ENCODE assay signal across 8 cellular contexts in the genomic region with DNA sequence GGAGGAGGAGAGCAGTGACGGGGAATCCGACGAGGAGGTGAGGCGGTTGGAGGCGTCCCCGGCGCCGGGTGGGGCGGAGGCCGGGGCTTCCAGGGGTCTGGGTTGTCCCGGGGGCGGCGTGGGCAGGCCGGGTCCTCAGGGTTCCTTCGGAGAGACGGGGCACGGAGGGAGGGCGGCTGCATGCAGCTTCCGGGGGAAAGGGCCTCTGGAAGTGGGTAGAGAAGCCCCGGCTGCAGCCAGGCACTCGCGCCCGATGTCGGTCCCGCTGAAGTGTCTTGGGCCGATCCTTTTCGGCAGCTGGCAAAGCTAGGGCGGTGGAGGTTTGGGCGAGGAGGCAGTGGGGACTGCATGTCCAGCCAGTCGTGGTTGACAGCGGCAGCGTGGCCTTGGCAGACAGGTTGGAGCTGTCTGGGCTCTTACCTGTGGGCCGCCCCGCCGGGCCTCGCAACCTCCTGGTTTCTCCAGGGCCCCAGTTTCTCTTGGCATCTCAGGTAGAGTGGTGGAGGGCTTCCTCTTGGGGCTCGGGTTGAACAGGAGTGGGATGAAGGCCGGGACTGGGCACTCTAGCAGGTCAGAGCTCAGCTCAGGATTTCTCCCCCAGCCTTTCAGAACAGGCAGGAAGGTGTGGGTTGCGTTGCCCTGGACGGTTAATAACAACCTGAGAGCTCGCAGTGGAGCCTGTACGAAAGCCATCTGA. TPM values are rescaled to one million over a fixed set of nuclear protein-coding genes. Genes with fewer than 3 reads are reported as not detected.
A peak's percentile ranks its signal among the peaks of the same experiment; 100 is the strongest.
DNase-seq lines count a peak whose midpoint lies in the region; ATAC-seq and TF ChIP-seq lines count a peak whose summit lies in the region.

No MANE protein-coding gene starts in this region.

- DNase-seq in DND-41: peak; percentile 65
- peak; percentile 18 for DNase-seq in choroid plexus epithelial cell (ENCODE audit: low read depth)
- DNase-seq in lower leg skin (ENCODE audit: low spot score in 2 of 2): no peak
- peak in 5 of 6 experiments; percentile 19 to 62 (median 45) for DNase-seq in stimulated activated naive CD4-positive, alpha-beta T cell (lab: John Stamatoyannopoulos, UW)
- no peak for DNase-seq in COR-L47 (lab: John Stamatoyannopoulos, UW)

- 2% methylated on average over 31 to 37 of the region's 42 CpGs for WGBS in lower leg skin, 2 donors

- peak; percentile 7; the same call in 1 of the 3 replicates for ATAC-seq in DND-41 (ENCODE audit: insufficient read depth, low read depth)
- peak; percentile 2 for ATAC-seq in HG02798 (IDR thresholded peaks at IDR 0.05; ENCODE audit: poor library complexity, unreplicated experiment)
- ATAC-seq in GM18861 (IDR thresholded peaks at IDR 0.05; ENCODE audit: unreplicated experiment): no peak

- intact Hi-C loops in lower leg skin (cut with DNase I; ENCODE audit: low total_unique reads): no loop called here

- peak overlapping the region; percentile 84 for H3K9ac ChIP-seq in DND-41 (ENCODE audit: low read depth, low read length)

- H4K20me1 ChIP-seq in DND-41 (ENCODE audit: insufficient read depth, low read length): peaks cover 42% of the 10 kb centered on the region

- peak overlapping the region; percentile 82 for H3K4me2 ChIP-seq in DND-41 (ENCODE audit: insufficient read depth, low read length)

- peak overlapping the region; percentile 56 to 94; a peak in 3 of 4 replicates for H3K4me3 ChIP-seq in DND-41 (ENCODE audit: low read depth in 1 of 2, low read length in 2 of 2)
- peak overlapping the region; percentile 89 for H3K4me3 ChIP-seq in WI38 (ENCODE audit: low read depth, low read length)
- H3K4me3 ChIP-seq in choroid plexus epithelial cell (ENCODE audit: low read depth, low read length): peak overlapping the region; percentile 85
- H3K4me3 ChIP-seq in lower leg skin (ENCODE audit: low read depth, poor library complexity, severe bottlenecking): peak overlapping the region; percentile 67

- H3K27ac ChIP-seq in DND-41 (ENCODE audit: low read length): peak overlapping the region; percentile 48

- TF ChIP-seq CTCF in DND-41 (IDR thresholded peaks at IDR 0.05; ENCODE audit: borderline replicate concordance, extremely low read depth, low read length, poor library complexity, severe bottlenecking) (no peak), WI38 (IDR thresholded peaks at IDR 0.05; ENCODE audit: low read depth, low read length) (no peak), choroid plexus epithelial cell (conservative IDR thresholded peaks at IDR 0.05; ENCODE audit: low read depth, low read length) (no peak), lower leg skin (IDR thresholded peaks at IDR 0.05) (no peak)

- H3K79me2 ChIP-seq in DND-41 (ENCODE audit: insufficient read depth, low read length): peaks cover 52% of the 10 kb centered on the region

- H3K9me3 ChIP-seq in DND-41 (ENCODE audit: insufficient read depth, low read length, severe bottlenecking): no peaks in the 10 kb centered on the region

- H3K27me3 ChIP-seq in DND-41 (ENCODE audit: insufficient read depth, low read length, poor library complexity): no peaks in the 10 kb centered on the region

- peaks cover 42% of the 10 kb centered on the region for H3K4me1 ChIP-seq in DND-41 (ENCODE audit: insufficient read depth, low read length)

- H2AFZ ChIP-seq in DND-41 (ENCODE audit: low read depth, low read length): peak overlapping the region; percentile 7

- peaks cover 45% of the 10 kb centered on the region for H3K36me3 ChIP-seq in DND-41 (ENCODE audit: insufficient read depth, low read length)

- TF ChIP-seq POLR2A in lower leg skin (IDR thresholded peaks at IDR 0.05): no peak

RNA-seq across cellular contexts. Expression of a gene that starts 0.7 kb away (rescaled TPM):
- 10 to 100 TPM; 33.1 to 74.7 (median 42.0) TPM for total RNA-seq in lower leg skin

RNA-seq across cellular contexts. Expression of a gene that starts 14.1 kb away (rescaled TPM):
- not detected for total RNA-seq in lower leg skin

RNA-seq across cellular contexts. Expression of a gene that starts 23.8 kb away (rescaled TPM):
- total RNA-seq in lower leg skin: 10 to 100 TPM in 1 of 4 donors, 1 to 10 TPM in 3; 1.4 to 11.3 (median 5.1) TPM

RNA-seq across cellular contexts. Expression of a gene that starts 26.7 kb away (rescaled TPM):
- 10 to 100 TPM; 12.6 to 20.0 (median 18.5) TPM for total RNA-seq in lower leg skin

RNA-seq across cellular contexts. Expression of a gene that starts 27.0 kb away (rescaled TPM):
- 10 to 100 TPM; 13.7 to 47.4 (median 30.8) TPM for total RNA-seq in lower leg skin

Comparison
In these comparisons a context has a peak if more than half of its experiments do, and no peak if none do; other contexts are left out.
1. DNase-seq: peak in DND-41 (single experiment), choroid plexus epithelial cell (single experiment) and stimulated activated naive CD4-positive, alpha-beta T cell (5 of 6); none in lower leg skin (0 of 2) and COR-L47 (single experiment).
2. Peak in every context shown above with its lines, with median percentiles within 50 percentile points of each other: H3K4me3 ChIP-seq.